In genomic region chr9:132946624-132947295, GRCh38 we compare ENCODE assay signal across 1 cellular context.
TF ChIP-seq lines count a peak whose summit lies in the region.

No MANE protein-coding gene starts in this region.

TF ChIP-seq in IMR-90, 13 proteins besides CTCF, POLR2A, EP300 and RAD21:
- TF ChIP-seq RFX5 (IDR thresholded peaks at IDR 0.05; ENCODE audit: low read depth, low read length) (no peak), MXI1 (IDR thresholded peaks at IDR 0.05; ENCODE audit: borderline replicate concordance, low read depth, low read length) (no peak), FOS (IDR thresholded peaks at IDR 0.05; ENCODE audit: low read depth, low read length) (no peak), BHLHE40 (IDR thresholded peaks at IDR 0.05; ENCODE audit: low read depth, low read length) (no peak), CHD1 (IDR thresholded peaks at IDR 0.05; ENCODE audit: low read depth, low read length) (no peak), MAZ (IDR thresholded peaks at IDR 0.05; ENCODE audit: borderline replicate concordance, low read depth, low read length) (no peak; the same call in 1 of the 2 replicates)
